8 cellular contexts compared by ENCODE assay signal in genomic region chr10:62594093-62594520, GRCh38.
DNase-seq lines count a peak whose midpoint lies in the region; ATAC-seq and TF ChIP-seq lines count a peak whose summit lies in the region.

No MANE protein-coding gene starts in this region.

- peak; percentile 75 for ATAC-seq in GM21381 (IDR thresholded peaks at IDR 0.05; ENCODE audit: unreplicated experiment)

- DNase-seq in DMS53 treated with DMSO at 0.1 percent for 48 hours (lab: John Stamatoyannopoulos, UW; ENCODE audit: unreplicated experiment) (peak; percentile 56), UCSD-AML1 (lab: John Stamatoyannopoulos, UW; ENCODE audit: unreplicated experiment) (peak; percentile 45), breast epithelium (ENCODE audit: low spot score in 2 of 2) (peak in 1 of 2 donors; percentile 38), islet precursor cell (peak; percentile 85), foreskin melanocyte (no peak)
- DNase-seq in Jurkat, Clone E6-1 (ENCODE audit: low read depth, low spot score), result peak; percentile 28
- peak; percentile 59 to 68 for DNase-seq in stimulated activated CD4-positive, alpha-beta T cell treated with anti-CD3 and anti-CD28 coated beads, Interleukin-2, amount 100 ng/mL, for 24 hours

- H3K4me3 ChIP-seq in Jurkat, Clone E6-1 (ENCODE audit: low read length), result no peak overlapping the region
- no peak overlapping the region for H3K4me3 ChIP-seq in breast epithelium

- no peaks in the 10 kb centered on the region for H3K9me3 ChIP-seq in breast epithelium

- intact Hi-C loops in breast epithelium (cut with DNase I; ENCODE audit: low total_unique reads), result no loop called here

- no peak for TF ChIP-seq POLR2A in breast epithelium (IDR thresholded peaks at IDR 0.05)

- no peak overlapping the region for H3K27ac ChIP-seq in breast epithelium

- no peaks in the 10 kb centered on the region for H3K4me1 ChIP-seq in breast epithelium

- H3K36me3 ChIP-seq in breast epithelium, result no peaks in the 10 kb centered on the region

- peak; percentile 57 to 89 (median 79) for TF ChIP-seq CTCF in breast epithelium (IDR thresholded peaks at IDR 0.05)

- H3K27me3 ChIP-seq in breast epithelium, result no peaks in the 10 kb centered on the region
